In genomic region chr1:38430949-38431348, GRCh38 we compare ENCODE assay signal across 1 cellular context.
A peak's percentile ranks its signal among the peaks of the same experiment; 100 is the strongest.
TF ChIP-seq lines count a peak whose summit lies in the region.

No MANE protein-coding gene starts in this region.

TF ChIP-seq in K562, 482 proteins besides CTCF, POLR2A, EP300 and RAD21 (continued from another document):
- TF ChIP-seq, protein P1, sequence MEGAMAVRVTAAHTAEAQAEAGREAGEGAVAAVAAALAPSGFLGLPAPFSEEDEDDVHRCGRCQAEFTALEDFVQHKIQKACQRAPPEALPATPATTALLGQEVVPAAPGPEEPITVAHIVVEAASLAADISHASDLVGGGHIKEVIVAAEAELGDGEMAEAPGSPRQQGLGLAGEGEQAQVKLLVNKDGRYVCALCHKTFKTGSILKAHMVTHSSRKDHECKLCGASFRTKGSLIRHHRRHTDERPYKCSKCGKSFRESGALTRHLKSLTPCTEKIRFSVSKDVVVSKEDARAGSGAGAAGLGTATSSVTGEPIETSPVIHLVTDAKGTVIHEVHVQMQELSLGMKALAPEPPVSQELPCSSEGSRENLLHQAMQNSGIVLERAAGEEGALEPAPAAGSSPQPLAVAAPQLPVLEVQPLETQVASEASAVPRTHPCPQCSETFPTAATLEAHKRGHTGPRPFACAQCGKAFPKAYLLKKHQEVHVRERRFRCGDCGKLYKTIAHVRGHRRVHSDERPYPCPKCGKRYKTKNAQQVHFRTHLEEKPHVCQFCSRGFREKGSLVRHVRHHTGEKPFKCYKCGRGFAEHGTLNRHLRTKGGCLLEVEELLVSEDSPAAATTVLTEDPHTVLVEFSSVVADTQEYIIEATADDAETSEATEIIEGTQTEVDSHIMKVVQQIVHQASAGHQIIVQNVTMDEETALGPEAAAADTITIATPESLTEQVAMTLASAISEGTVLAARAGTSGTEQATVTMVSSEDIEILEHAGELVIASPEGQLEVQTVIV (CRISPR knock-in tag; IDR thresholded peaks at IDR 0.05; ENCODE audit: borderline replicate concordance): no peak
- TF ChIP-seq ZBTB1 (CRISPR knock-in tag; IDR thresholded peaks at IDR 0.05; ENCODE audit: borderline replicate concordance, low read depth) (no peak), RBM25 (IDR thresholded peaks at IDR 0.05; ENCODE audit: low read depth, low read length, severe bottlenecking) (peak; percentile 55)
